In the genomic region with DNA sequence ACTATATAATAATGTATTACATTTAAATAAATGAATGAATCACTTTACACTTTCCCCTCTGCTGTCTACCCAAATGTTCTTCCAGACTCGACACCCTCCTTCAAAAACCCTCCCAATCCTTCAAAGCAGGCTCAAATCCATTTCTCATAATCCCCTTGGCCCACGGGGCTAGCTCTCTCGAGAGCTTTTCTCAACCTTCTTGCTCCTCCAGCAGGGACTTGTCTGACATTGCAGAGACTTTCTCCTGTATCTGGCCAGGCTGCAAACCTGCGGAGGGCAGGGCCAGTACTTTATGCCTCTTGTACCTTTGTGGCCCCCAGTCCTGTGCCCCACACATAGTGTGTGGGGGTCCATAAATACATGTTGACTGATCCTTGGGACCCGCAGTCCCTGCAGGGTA, we compare ENCODE assay signal across 25 cellular contexts. TPM values are rescaled to one million over a fixed set of nuclear protein-coding genes. Genes with fewer than 3 reads are reported as not detected.
"Had no signal": no experiment of that assay in that cellular context is flagged by ENCODE, and none has a peak within 500 bp of the region (broad histone marks: within the 10 kb centered on the region; RNA-seq: fewer than 3 reads in every experiment).

No MANE protein-coding gene starts in this region.

- H3K9me3 ChIP-seq: adrenal gland, ascending aorta, lower lobe of right lung, thoracic aorta, vagina had no signal

- H3K36me3 Mint-ChIP-seq: activated naive CD8-positive, alpha-beta T cell; naive B cell; type B pancreatic cell had no signal

- H3K4me3 Mint-ChIP-seq: activated naive CD8-positive, alpha-beta T cell; activated T-cell treated with anti-CD3 and anti-CD28 coated beads, Interleukin-2, amount 50 U/mL, for 4 hours; effector memory CD8-positive, alpha-beta T cell; naive B cell; neural crest cell; type B pancreatic cell had no signal

- H3K36me3 ChIP-seq: adrenal gland, ascending aorta, lower lobe of right lung, thoracic aorta, vagina had no signal

- H3K27me3 Mint-ChIP-seq: activated naive CD8-positive, alpha-beta T cell had no signal

- H3K27ac Mint-ChIP-seq: activated naive CD8-positive, alpha-beta T cell; activated T-helper 2 cell treated with anti-CD3 and anti-CD28 coated beads, Interferon-gamma antibody, Interleukin-2, Interleukin-4, amounts not matched to agents 10 μg/mL and 5 μg/mL and 100 μg/mL, durations not matched to agents 14 hours and 24 hours and 36 hours; effector memory CD8-positive, alpha-beta T cell; naive B cell; type B pancreatic cell had no signal

- H3K4me1 ChIP-seq: adrenal gland, ascending aorta, lower lobe of right lung, vagina had no signal

- H3K4me3 ChIP-seq: adrenal gland, ascending aorta, lower lobe of right lung, thoracic aorta, vagina had no signal

- FAIRE-seq: colon, keratinocyte, TTC549 had no signal

- H3K27ac ChIP-seq: adrenal gland, ascending aorta, epithelial cell of prostate, lower lobe of right lung, thoracic aorta, vagina had no signal

- H3K27me3 ChIP-seq: adrenal gland, ascending aorta, vagina had no signal

- H3K9me3 Mint-ChIP-seq: activated T-cell treated with anti-CD3 and anti-CD28 coated beads, Interleukin-2, amount 50 U/mL, for 4 hours; activated T-helper 2 cell treated with anti-CD3 and anti-CD28 coated beads, Interferon-gamma antibody, Interleukin-2, Interleukin-4, amounts not matched to agents 10 μg/mL and 5 μg/mL and 100 μg/mL, durations not matched to agents 14 hours and 24 hours and 36 hours; effector memory CD8-positive, alpha-beta T cell; naive B cell; neural crest cell; type B pancreatic cell had no signal

- DNase-seq: activated naive CD4-positive, alpha-beta T cell; activated T-cell treated with anti-CD3 and anti-CD28 coated beads, Interleukin-2, amount 50 U/mL, for 4 hours; adrenal gland; central memory CD4-positive, alpha-beta T cell; effector memory CD8-positive, alpha-beta T cell; lower lobe of right lung; naive B cell; stimulated activated CD4-positive, alpha-beta T cell treated with anti-CD3 and anti-CD28 coated beads, Interleukin-2, amount 100 ng/mL, for 48 hours; stimulated activated CD8-positive, alpha-beta memory T cell treated with anti-CD3 and anti-CD28 coated beads, Interleukin-4, amount 100 ng/mL, for 48 hours; stimulated activated naive CD4-positive, alpha-beta T cell had no signal

- H3K4me1 Mint-ChIP-seq: naive B cell had no signal

RNA-seq across cellular contexts. Expression of a gene that starts 14.1 kb away (rescaled TPM):
- total RNA-seq: activated T-cell treated with anti-CD3 and anti-CD28 coated beads, Interleukin-2, amount 50 U/mL, for 4 hours; activated T-helper 2 cell treated with anti-CD3 and anti-CD28 coated beads, Interferon-gamma antibody, Interleukin-2, Interleukin-4, amounts not matched to agents 10 μg/mL and 5 μg/mL and 100 μg/mL, durations not matched to agents 14 hours and 24 hours and 36 hours; dermis microvascular lymphatic vessel endothelial cell; fibroblast of villous mesenchyme; lower lobe of right lung; mesenteric fat pad; osteoblast had no signal
- polyA plus RNA-seq: keratinocyte had no signal

RNA-seq across cellular contexts. Expression of a gene that starts 55.3 kb away (rescaled TPM):
- total RNA-seq: ascending aorta had no signal
